In genomic region chr16:3057181-3058166, GRCh38 we compare ENCODE assay signal across 2 cellular contexts.
TF ChIP-seq lines count a peak whose summit lies in the region.

No MANE protein-coding gene starts in this region.

TF ChIP-seq in SK-N-SH, 30 proteins besides CTCF, POLR2A, EP300 and RAD21 (continued from another document):
- TF ChIP-seq REST (IDR thresholded peaks at IDR 0.05; ENCODE audit: low read depth, low read length) = no peak
- no peak for TF ChIP-seq IRF3 (IDR thresholded peaks at IDR 0.05; ENCODE audit: low read depth, low read length)
- TF ChIP-seq FOXM1 (IDR thresholded peaks at IDR 0.05; ENCODE audit: low read depth) = no peak
- TF ChIP-seq MAX (IDR thresholded peaks at IDR 0.05; ENCODE audit: low read depth) = no peak
- no peak for TF ChIP-seq PBX3 (IDR thresholded peaks at IDR 0.05)
- TF ChIP-seq RFX5 (IDR thresholded peaks at IDR 0.05; ENCODE audit: low read length) = no peak
- TF ChIP-seq MXI1 (IDR thresholded peaks at IDR 0.05; ENCODE audit: low read depth, low read length) = no peak
- no peak for TF ChIP-seq SMC3 (IDR thresholded peaks at IDR 0.05; ENCODE audit: low read depth, low read length)

TF ChIP-seq in SK-N-SH treated with all-trans-retinoic acid at 6 μM for 48 hours, 23 proteins besides CTCF, POLR2A, EP300 and RAD21 (continued from another document):
- TF ChIP-seq TSHZ2 (CRISPR knock-in tag; IDR thresholded peaks at IDR 0.05) (no peak), ZFP3 (CRISPR knock-in tag; IDR thresholded peaks at IDR 0.05) (no peak), GLIS3 (CRISPR knock-in tag; IDR thresholded peaks at IDR 0.05) (no peak), TCF4 (CRISPR knock-in tag; IDR thresholded peaks at IDR 0.05; ENCODE audit: borderline replicate concordance) (no peak), ARNTL (CRISPR knock-in tag; IDR thresholded peaks at IDR 0.05; ENCODE audit: borderline replicate concordance, low read depth) (no peak), ZNF565 (CRISPR knock-in tag; conservative IDR thresholded peaks at IDR 0.05; ENCODE audit: low read depth) (no peak)
